In the genomic region with DNA sequence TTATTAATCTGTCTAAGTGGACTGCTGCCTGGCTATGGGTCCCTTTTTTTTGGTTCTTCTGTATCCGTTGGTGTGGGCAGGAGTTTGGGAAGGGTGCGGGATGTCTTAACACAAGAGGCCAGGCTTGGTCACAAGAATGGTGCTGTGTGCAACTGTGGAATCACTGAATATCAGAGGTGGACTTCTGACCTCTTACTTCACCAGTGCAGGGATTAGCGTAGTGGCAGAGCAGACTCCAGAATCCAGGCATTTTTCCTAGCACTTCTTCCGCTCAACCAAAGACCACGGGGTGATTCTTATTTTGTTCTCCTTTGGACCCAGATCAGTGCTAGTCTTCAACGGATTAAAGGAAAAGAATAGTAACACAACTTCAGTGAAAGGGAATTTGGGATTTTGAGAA, we compare ENCODE assay signal across 1 cellular context.
A peak's percentile ranks its signal among the peaks of the same experiment; 100 is the strongest.
TF ChIP-seq lines count a peak whose summit lies in the region.

No MANE protein-coding gene starts in this region.

TF ChIP-seq in HepG2, 621 proteins besides CTCF, POLR2A, EP300 and RAD21 (continued from another document):
- TF ChIP-seq, protein P1, sequence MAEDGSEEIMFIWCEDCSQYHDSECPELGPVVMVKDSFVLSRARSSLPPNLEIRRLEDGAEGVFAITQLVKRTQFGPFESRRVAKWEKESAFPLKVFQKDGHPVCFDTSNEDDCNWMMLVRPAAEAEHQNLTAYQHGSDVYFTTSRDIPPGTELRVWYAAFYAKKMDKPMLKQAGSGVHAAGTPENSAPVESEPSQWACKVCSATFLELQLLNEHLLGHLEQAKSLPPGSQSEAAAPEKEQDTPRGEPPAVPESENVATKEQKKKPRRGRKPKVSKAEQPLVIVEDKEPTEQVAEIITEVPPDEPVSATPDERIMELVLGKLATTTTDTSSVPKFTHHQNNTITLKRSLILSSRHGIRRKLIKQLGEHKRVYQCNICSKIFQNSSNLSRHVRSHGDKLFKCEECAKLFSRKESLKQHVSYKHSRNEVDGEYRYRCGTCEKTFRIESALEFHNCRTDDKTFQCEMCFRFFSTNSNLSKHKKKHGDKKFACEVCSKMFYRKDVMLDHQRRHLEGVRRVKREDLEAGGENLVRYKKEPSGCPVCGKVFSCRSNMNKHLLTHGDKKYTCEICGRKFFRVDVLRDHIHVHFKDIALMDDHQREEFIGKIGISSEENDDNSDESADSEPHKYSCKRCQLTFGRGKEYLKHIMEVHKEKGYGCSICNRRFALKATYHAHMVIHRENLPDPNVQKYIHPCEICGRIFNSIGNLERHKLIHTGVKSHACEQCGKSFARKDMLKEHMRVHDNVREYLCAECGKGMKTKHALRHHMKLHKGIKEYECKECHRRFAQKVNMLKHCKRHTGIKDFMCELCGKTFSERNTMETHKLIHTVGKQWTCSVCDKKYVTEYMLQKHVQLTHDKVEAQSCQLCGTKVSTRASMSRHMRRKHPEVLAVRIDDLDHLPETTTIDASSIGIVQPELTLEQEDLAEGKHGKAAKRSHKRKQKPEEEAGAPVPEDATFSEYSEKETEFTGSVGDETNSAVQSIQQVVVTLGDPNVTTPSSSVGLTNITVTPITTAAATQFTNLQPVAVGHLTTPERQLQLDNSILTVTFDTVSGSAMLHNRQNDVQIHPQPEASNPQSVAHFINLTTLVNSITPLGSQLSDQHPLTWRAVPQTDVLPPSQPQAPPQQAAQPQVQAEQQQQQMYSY (CRISPR knock-in tag; IDR thresholded peaks at IDR 0.05), result peak; percentile 91
- TF ChIP-seq PITX1 (CRISPR knock-in tag; IDR thresholded peaks at IDR 0.05), result peak; percentile 69
